ENCODE assay signal across 6 cellular contexts in the genomic region with DNA sequence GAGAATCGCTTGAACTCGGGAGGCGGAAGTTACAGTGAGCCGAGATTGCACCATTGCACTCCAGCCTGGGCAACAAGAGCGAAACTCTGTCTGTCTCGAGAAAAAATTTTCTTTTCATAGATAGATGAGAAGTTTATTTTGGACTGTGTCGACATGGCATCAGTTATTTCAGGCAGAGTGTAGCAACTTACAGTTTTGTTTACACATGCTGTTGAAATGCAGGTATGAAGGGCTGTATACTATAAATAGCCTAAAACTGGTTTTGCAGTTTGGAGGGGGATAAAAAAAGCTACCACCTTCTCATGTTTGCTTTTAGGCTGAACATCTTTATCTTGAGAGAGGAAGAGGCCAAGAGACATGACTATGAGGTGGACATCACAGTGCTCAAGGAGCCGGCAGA. TPM values are rescaled to one million over a fixed set of nuclear protein-coding genes. Genes with fewer than 3 reads are reported as not detected.
"Had no signal": no experiment of that assay in that cellular context is flagged by ENCODE, and none has a peak within 500 bp of the region (broad histone marks: within the 10 kb centered on the region; RNA-seq: fewer than 3 reads in every experiment).

No MANE protein-coding gene starts in this region.

RNA-seq across cellular contexts. Expression of a gene that starts 44.1 kb away (rescaled TPM):
- total RNA-seq: esophagus squamous epithelium, heart left ventricle, hepatocyte, left ventricle myocardium inferior, mammary epithelial cell had no signal
- polyA plus RNA-seq: heart left ventricle, hepatocyte, immature natural killer cell, mammary epithelial cell had no signal
